8 cellular contexts compared by ENCODE assay signal in the genomic region with DNA sequence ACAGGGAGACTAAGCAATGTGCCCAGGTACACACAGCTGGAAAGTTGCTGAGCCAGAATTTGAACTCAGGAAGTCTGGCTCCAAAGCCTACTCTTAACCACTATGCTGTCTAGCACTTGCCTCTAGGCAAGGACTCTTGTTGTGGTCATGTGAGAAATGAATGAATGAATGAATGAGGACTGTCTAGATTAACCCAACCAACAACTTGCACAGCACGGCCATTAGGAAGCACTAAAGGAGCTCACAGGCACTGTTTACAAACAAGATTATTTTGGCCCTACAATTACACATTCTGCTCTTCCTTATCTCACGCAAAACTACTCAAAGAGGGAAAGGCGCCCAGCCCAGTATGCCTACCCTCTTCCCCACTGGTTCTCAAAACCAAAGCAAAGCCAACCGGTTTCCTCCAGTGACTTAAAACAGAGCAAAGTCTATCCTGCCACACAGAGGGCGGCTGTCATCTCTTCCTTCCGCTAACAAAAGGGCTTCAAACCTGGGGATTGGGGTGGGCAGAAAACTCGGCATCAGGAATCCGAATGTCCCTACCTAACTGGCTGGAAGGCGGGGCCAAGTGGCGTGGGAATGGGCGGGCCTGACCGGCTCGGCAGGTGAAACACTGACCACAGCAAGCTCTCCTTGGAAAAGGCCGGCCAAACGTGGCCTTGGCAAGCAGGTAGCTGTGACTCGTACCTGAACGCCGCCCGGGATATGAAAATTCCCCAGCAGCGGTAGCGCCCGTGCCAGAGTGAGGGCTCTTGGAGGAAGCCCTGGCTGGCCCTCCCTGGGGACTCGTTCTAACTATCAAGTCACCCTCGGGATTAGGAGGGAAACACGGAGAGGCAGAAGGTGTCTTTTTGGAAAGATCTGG. TPM values are rescaled to one million over a fixed set of nuclear protein-coding genes. Genes with fewer than 3 reads are reported as not detected.
DNase-seq lines count a peak whose midpoint lies in the region; ATAC-seq and TF ChIP-seq lines count a peak whose summit lies in the region.

No MANE protein-coding gene starts in this region.

- H3K4me1 ChIP-seq in mucosa of rectum (ENCODE audit: control insufficient read depth in 2 of 2, insufficient read depth in 2 of 2, low read length in 2 of 2) (peaks cover 34 to 43% of the 10 kb centered on the region in 2 donors), tibial artery (peaks cover 8 to 80% (median 70%) of the 10 kb centered on the region in 4 donors)

- intact Hi-C loops in activated CD4-positive, alpha-beta memory T cell treated with anti-CD3 and anti-CD28 coated beads for 36 hours (cut with micrococcal nuclease): loop anchor here (5.0 kb wide), 1 partner anchor 1093 kb away; no protein-coding TSS in a partner anchor
- intact Hi-C loops in tibial artery (cut with DNase I; ENCODE audit: low total_unique reads): no loop called here

- POLR2A ChIA-PET in activated CD4-positive, alpha-beta memory T cell treated with anti-CD3 and anti-CD28 coated beads for 36 hours (lab: Charles Lee): interaction anchor here (0.8 to 2.1 kb wide), 6 partner anchors 11 to 64 kb away, joined by 3 to 11 read pairs (median 4); a partner anchor contains a TSS

- H3K4me3 ChIP-seq in epithelial cell of proximal tubule (ENCODE audit: low read depth, low read length) (peak overlapping the region; percentile 84), mucosa of rectum (ENCODE audit: low read length in 2 of 2) (peak overlapping the region; percentile 72 to 95), tibial artery (peak overlapping the region; percentile 76 to 94)

- H3K9me3 Mint-ChIP-seq in activated CD4-positive, alpha-beta memory T cell treated with anti-CD3 and anti-CD28 coated beads for 36 hours: no peaks in the 10 kb centered on the region

- no peak for ATAC-seq in GM19395 (IDR thresholded peaks at IDR 0.05; ENCODE audit: unreplicated experiment)

- DNase-seq in activated T-cell treated with anti-CD3 and anti-CD28 coated beads for 1 hour (ENCODE audit: low read depth) (peak; percentile 11), activated T-cell treated with anti-CD3 and anti-CD28 coated beads for 4 hours (no peak), NCI-H2196 treated with DMSO at 0.1 percent for 48 hours (lab: John Stamatoyannopoulos, UW; ENCODE audit: unreplicated experiment) (peak; percentile 64), epithelial cell of proximal tubule (ENCODE audit: low read depth) (no peak), tibial artery (peak; percentile 53 to 83)
- DNase-seq in activated CD4-positive, alpha-beta memory T cell treated with anti-CD3 and anti-CD28 coated beads for 36 hours: peak; percentile 67

- H3K36me3 Mint-ChIP-seq in activated CD4-positive, alpha-beta memory T cell treated with anti-CD3 and anti-CD28 coated beads for 36 hours: peaks cover 7% of the 10 kb centered on the region

- no peaks in the 10 kb centered on the region for H3K27me3 Mint-ChIP-seq in activated CD4-positive, alpha-beta memory T cell treated with anti-CD3 and anti-CD28 coated beads for 36 hours

- no peak for TF ChIP-seq CTCF in epithelial cell of proximal tubule (conservative IDR thresholded peaks at IDR 0.05; ENCODE audit: low read depth, low read length)
- TF ChIP-seq CTCF in tibial artery (IDR thresholded peaks at IDR 0.05): no peak

- no peaks in the 10 kb centered on the region for H3K27me3 ChIP-seq in mucosa of rectum (ENCODE audit: control insufficient read depth in 2 of 2, insufficient read depth in 2 of 2, low read length in 2 of 2)
- no peaks in the 10 kb centered on the region for H3K27me3 ChIP-seq in tibial artery

- H3K4me1 Mint-ChIP-seq in activated CD4-positive, alpha-beta memory T cell treated with anti-CD3 and anti-CD28 coated beads for 36 hours (ENCODE audit: low read depth): peaks cover 65% of the 10 kb centered on the region

- peak overlapping the region; percentile 95 to 98 for H3K9ac ChIP-seq in mucosa of rectum (ENCODE audit: low read depth in 1 of 2, low read length in 2 of 2)

- CTCF ChIA-PET in activated CD4-positive, alpha-beta memory T cell treated with anti-CD3 and anti-CD28 coated beads for 36 hours (lab: Charles Lee): interaction anchor here (0.7 to 6.8 kb wide), 4 partner anchors 12 to 99 kb away, joined by 3 to 66 read pairs (median 4); no protein-coding TSS in a partner anchor

- H3K36me3 ChIP-seq in mucosa of rectum (ENCODE audit: control insufficient read depth in 2 of 2, insufficient read depth in 2 of 2, low read length in 2 of 2) (no peaks in the 10 kb centered on the region), tibial artery (peaks cover 0 to 3% (median 0%) of the 10 kb centered on the region in 3 donors)

- peak overlapping the region; percentile 93 for H3K4me3 Mint-ChIP-seq in activated CD4-positive, alpha-beta memory T cell treated with anti-CD3 and anti-CD28 coated beads for 36 hours

- H3K9me3 ChIP-seq in mucosa of rectum (ENCODE audit: control insufficient read depth in 2 of 2, low read length in 2 of 2) (no peaks in the 10 kb centered on the region), tibial artery (no peaks in the 10 kb centered on the region)

- peak overlapping the region; percentile 88 for H3K27ac Mint-ChIP-seq in activated CD4-positive, alpha-beta memory T cell treated with anti-CD3 and anti-CD28 coated beads for 36 hours

- peak overlapping the region; percentile 92 to 98 for H3K27ac ChIP-seq in mucosa of rectum (ENCODE audit: low read depth in 2 of 2, low read length in 2 of 2)
- peak overlapping the region; percentile 90 to 95 for H3K27ac ChIP-seq in tibial artery

RNA-seq across cellular contexts. Expression of a gene that starts 0.9 kb away (rescaled TPM):
- 10 to 100 TPM; 57.3 to 57.4 TPM for total RNA-seq in activated CD4-positive, alpha-beta memory T cell treated with anti-CD3 and anti-CD28 coated beads for 36 hours
- 17.6 and 38.5 TPM in 2 replicates for total RNA-seq in epithelial cell of proximal tubule

RNA-seq across cellular contexts. Expression of a gene that starts 12.9 kb away (rescaled TPM):
- total RNA-seq in activated CD4-positive, alpha-beta memory T cell treated with anti-CD3 and anti-CD28 coated beads for 36 hours: 10 to 100 TPM; 46.0 to 47.0 TPM
- total RNA-seq in epithelial cell of proximal tubule: 18.2 and 52.8 TPM in 2 replicates

Comparison
In these comparisons a context has a peak if more than half of its experiments do, and no peak if none do; other contexts are left out.
1. DNase-seq: peak in activated T-cell treated with anti-CD3 and anti-CD28 coated beads for 1 hour (single experiment), NCI-H2196 treated with DMSO at 0.1 percent for 48 hours (single experiment), activated CD4-positive, alpha-beta memory T cell treated with anti-CD3 and anti-CD28 coated beads for 36 hours (single experiment) and tibial artery (2 of 2); none in activated T-cell treated with anti-CD3 and anti-CD28 coated beads for 4 hours (single experiment) and epithelial cell of proximal tubule (single experiment).
2. Peak in every context shown above with its lines, with median percentiles within 50 percentile points of each other: H3K4me3 ChIP-seq.